ENCODE assay signal across 32 cellular contexts in the genomic region with DNA sequence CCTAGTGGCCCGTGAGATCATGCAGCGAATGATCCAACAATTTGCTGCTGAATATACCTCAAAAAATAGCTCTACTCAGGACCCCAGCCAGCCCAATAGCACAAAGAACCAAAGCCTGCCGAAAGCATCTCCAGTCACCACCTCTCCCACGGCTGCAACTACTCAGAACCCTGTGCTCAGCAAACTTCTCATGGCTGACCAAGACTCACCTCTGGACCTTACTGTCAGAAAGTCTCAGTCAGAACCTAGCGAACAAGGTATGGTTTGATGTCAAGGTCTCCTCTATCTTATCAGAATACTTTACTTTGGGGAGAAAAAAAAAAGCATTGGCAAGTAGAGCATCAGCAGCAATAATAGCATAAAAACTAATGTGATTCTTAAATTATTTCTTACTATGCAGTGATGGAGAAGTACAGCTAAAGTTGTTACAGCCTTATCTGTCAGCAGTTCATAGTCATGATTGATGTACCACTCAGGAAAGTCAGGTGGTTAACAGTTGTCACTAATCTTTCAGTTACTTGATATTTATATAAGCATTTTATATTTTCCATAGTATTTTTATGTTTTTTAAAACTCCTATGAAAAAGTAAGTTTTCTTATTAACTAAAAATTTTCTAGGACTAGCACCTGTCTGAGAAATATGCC.
"Had no signal": no experiment of that assay in that cellular context is flagged by ENCODE, and none has a peak within 500 bp of the region (broad histone marks: within the 10 kb centered on the region; RNA-seq: fewer than 3 reads in every experiment).

No MANE protein-coding gene starts in this region.

- H3K27ac ChIP-seq: adrenal gland, body of pancreas, left ventricle myocardium inferior, right lobe of liver, skin epidermis, thoracic aorta, WERI-Rb-1 had no signal

- H3K27me3 Mint-ChIP-seq: activated CD4-positive, alpha-beta memory T cell treated with anti-CD3 and anti-CD28 coated beads, Interleukin-2, amount 10 ng/mL, durations not matched to agents 7 days and 5 days; activated CD4-positive, alpha-beta T cell treated with anti-CD3 and anti-CD28 coated beads, Interleukin-2, amount 10 ng/mL, durations not matched to agents 7 days and 5 days; natural killer cell treated with Interleukin-12 subunit alpha and Interleukin-12 subunit beta and Interleukin-15 and Interleukin-18, amount 100 ng/mL, for 72 hours; stimulated activated naive CD8-positive, alpha-beta T cell treated with anti-CD3 and anti-CD28 coated beads, Interleukin-15, Interleukin-2, amounts not matched to agents 100 ng/mL and 50 ng/mL, for 24 hours had no signal

- H3K4me3 Mint-ChIP-seq: activated CD4-positive, alpha-beta memory T cell treated with anti-CD3 and anti-CD28 coated beads, Interleukin-2, amount 10 ng/mL, durations not matched to agents 7 days and 5 days; activated CD4-positive, alpha-beta T cell treated with anti-CD3 and anti-CD28 coated beads, Interleukin-2, amount 10 ng/mL, durations not matched to agents 7 days and 5 days; immature natural killer cell; natural killer cell treated with Interleukin-12 subunit alpha and Interleukin-12 subunit beta and Interleukin-15 and Interleukin-18, amount 100 ng/mL, for 72 hours; stimulated activated effector memory CD8-positive, alpha-beta T cell treated with anti-CD3 and anti-CD28 coated beads, Interleukin-12 subunit alpha, Interleukin-12 subunit beta, amount 100 ng/mL, for 72 hours; stimulated activated naive CD8-positive, alpha-beta T cell treated with anti-CD3 and anti-CD28 coated beads, Interleukin-15, Interleukin-2, amounts not matched to agents 100 ng/mL and 50 ng/mL, for 24 hours; T-helper 1 cell treated with Interleukin-12 subunit alpha and Interleukin-12 subunit beta and Interleukin-4 antibody, amounts not matched to agents 30 μg/mL and 1 μg/mL, for 36 hours had no signal

- DNase-seq: activated CD4-positive, alpha-beta memory T cell treated with anti-CD3 and anti-CD28 coated beads, Interleukin-2, amount 10 ng/mL, durations not matched to agents 7 days and 5 days; activated CD4-positive, alpha-beta T cell treated with anti-CD3 and anti-CD28 coated beads, Interleukin-2, amount 10 ng/mL, durations not matched to agents 7 days and 5 days; activated CD4-positive, CD25-positive, alpha-beta regulatory T cell treated with anti-CD3 and anti-CD28 coated beads, Interleukin-2, amount 50 U/mL, for 72 hours; activated CD8-positive, alpha-beta memory T cell treated with anti-CD3 and anti-CD28 coated beads, Interleukin-2, amount 50 U/mL, for 48 hours; activated T-cell treated with anti-CD3 and anti-CD28 coated beads, Interleukin-2, amount 50 U/mL, for 48 hours; adrenal gland; aorta; body of pancreas; cortex of kidney; head of caudate nucleus; hypothalamus; immature natural killer cell; left ventricle myocardium inferior; mesendoderm; right lobe of liver; stimulated activated CD4-positive, alpha-beta T cell treated with anti-CD3 and anti-CD28 coated beads, Interleukin-12 subunit alpha, Interleukin-12 subunit beta, amount 100 ng/mL, for 4 hours; stimulated activated CD4-positive, alpha-beta T cell treated with anti-CD3 and anti-CD28 coated beads, Interleukin-4, amount 100 ng/mL, for 24 hours; T-helper 9 cell; trophoblast cell; WERI-Rb-1 had no signal

- H3K36me3 ChIP-seq: adrenal gland had no signal

- H3K27me3 ChIP-seq: adrenal gland, body of pancreas, right lobe of liver had no signal

- H3K4me1 ChIP-seq: adrenal gland, right lobe of liver had no signal

- H3K9me3 ChIP-seq: adrenal gland, body of pancreas, left ventricle myocardium inferior, right lobe of liver, thoracic aorta had no signal

- ATAC-seq: activated naive CD4-positive, alpha-beta T cell treated with anti-CD3 and anti-CD28 coated beads, Interleukin-2, amount 50 U/mL, for 72 hours; body of pancreas; right lobe of liver; stimulated activated effector memory CD8-positive, alpha-beta T cell treated with anti-CD3 and anti-CD28 coated beads, Interleukin-12 subunit alpha, Interleukin-12 subunit beta, amount 100 ng/mL, for 72 hours had no signal

- H3K9me3 Mint-ChIP-seq: activated CD4-positive, alpha-beta memory T cell treated with anti-CD3 and anti-CD28 coated beads, Interleukin-2, amount 10 ng/mL, durations not matched to agents 7 days and 5 days; activated CD4-positive, alpha-beta T cell treated with anti-CD3 and anti-CD28 coated beads, Interleukin-2, amount 10 ng/mL, durations not matched to agents 7 days and 5 days; activated naive CD4-positive, alpha-beta T cell treated with anti-CD3 and anti-CD28 coated beads, Interleukin-2, amount 50 U/mL, for 72 hours; activated T-helper 2 cell treated with anti-CD3 and anti-CD28 coated beads, Interferon-gamma antibody, Interleukin-2, Interleukin-4, amounts not matched to agents 10 μg/mL and 5 μg/mL and 100 μg/mL, durations not matched to agents 14 hours and 24 hours and 36 hours; immature natural killer cell; natural killer cell treated with Interleukin-12 subunit alpha and Interleukin-12 subunit beta and Interleukin-15 and Interleukin-18, amount 100 ng/mL, for 72 hours; stimulated activated effector memory CD8-positive, alpha-beta T cell treated with anti-CD3 and anti-CD28 coated beads, Interleukin-12 subunit alpha, Interleukin-12 subunit beta, amount 100 ng/mL, for 72 hours; stimulated activated naive CD8-positive, alpha-beta T cell treated with anti-CD3 and anti-CD28 coated beads, Interleukin-15, Interleukin-2, amounts not matched to agents 100 ng/mL and 50 ng/mL, for 24 hours; T-helper 1 cell treated with Interleukin-12 subunit alpha and Interleukin-12 subunit beta and Interleukin-4 antibody, amounts not matched to agents 30 μg/mL and 1 μg/mL, for 36 hours had no signal

- H3K4me3 ChIP-seq: adrenal gland, body of pancreas, left ventricle myocardium inferior, lung, right lobe of liver, skin epidermis, thoracic aorta had no signal

- H3K27ac Mint-ChIP-seq: activated CD4-positive, alpha-beta memory T cell treated with anti-CD3 and anti-CD28 coated beads, Interleukin-2, amount 10 ng/mL, durations not matched to agents 7 days and 5 days; activated CD4-positive, alpha-beta T cell treated with anti-CD3 and anti-CD28 coated beads, Interleukin-2, amount 10 ng/mL, durations not matched to agents 7 days and 5 days; activated naive CD4-positive, alpha-beta T cell treated with anti-CD3 and anti-CD28 coated beads, Interleukin-2, amount 50 U/mL, for 72 hours; activated T-helper 2 cell treated with anti-CD3 and anti-CD28 coated beads, Interferon-gamma antibody, Interleukin-2, Interleukin-4, amounts not matched to agents 10 μg/mL and 5 μg/mL and 100 μg/mL, durations not matched to agents 14 hours and 24 hours and 36 hours; immature natural killer cell; natural killer cell treated with Interleukin-12 subunit alpha and Interleukin-12 subunit beta and Interleukin-15 and Interleukin-18, amount 100 ng/mL, for 72 hours; stimulated activated naive CD8-positive, alpha-beta T cell treated with anti-CD3 and anti-CD28 coated beads, Interleukin-15, Interleukin-2, amounts not matched to agents 100 ng/mL and 50 ng/mL, for 24 hours; T-helper 1 cell treated with Interleukin-12 subunit alpha and Interleukin-12 subunit beta and Interleukin-4 antibody, amounts not matched to agents 30 μg/mL and 1 μg/mL, for 36 hours had no signal

- FAIRE-seq: endothelial cell of umbilical vein, TTC549, urothelium cell line had no signal
